Comparison of ENCODE assay signal across 1 cellular context in the genomic region with DNA sequence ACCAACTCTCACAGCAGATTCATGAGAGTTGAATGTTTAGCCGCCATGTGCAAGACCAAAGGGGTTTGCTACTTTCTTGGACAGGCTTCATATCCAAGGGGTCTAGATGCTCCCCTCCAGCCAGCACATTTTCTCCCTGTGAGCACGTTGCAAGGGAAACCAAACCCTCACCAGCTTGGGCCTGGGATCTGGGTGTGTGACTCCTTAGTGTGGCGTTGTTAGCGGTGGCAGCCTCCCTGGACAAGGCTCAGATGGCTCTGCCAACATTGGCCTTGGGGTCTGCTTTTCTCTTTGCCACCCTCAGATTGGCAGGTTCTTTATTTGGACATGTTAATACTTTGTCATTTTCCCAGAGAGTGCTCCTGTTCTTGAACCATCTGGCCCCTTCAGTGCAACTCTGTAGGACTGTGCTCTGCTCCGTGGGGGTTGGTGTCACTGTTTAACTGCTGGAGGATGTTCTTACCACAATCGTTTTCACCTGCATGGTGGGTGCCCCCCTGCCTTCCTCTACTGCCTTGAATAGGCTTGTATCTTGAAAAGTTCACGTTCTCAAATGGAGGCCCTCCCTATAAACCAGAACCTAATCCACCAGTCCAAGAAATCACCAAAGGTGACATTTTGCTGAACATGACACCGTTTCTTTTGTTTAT.
TF ChIP-seq lines count a peak whose summit lies in the region.

No MANE protein-coding gene starts in this region.

TF ChIP-seq in HepG2, 621 proteins besides CTCF, POLR2A, EP300 and RAD21:
- TF ChIP-seq KDM4B (CRISPR knock-in tag; IDR thresholded peaks at IDR 0.05) (no peak), ZNF264 (CRISPR knock-in tag; IDR thresholded peaks at IDR 0.05) (no peak), ZMYM4 (CRISPR knock-in tag; IDR thresholded peaks at IDR 0.05) (no peak), ZSCAN30 (CRISPR knock-in tag; IDR thresholded peaks at IDR 0.05) (no peak)
